8 cellular contexts compared by ENCODE assay signal in the genomic region with DNA sequence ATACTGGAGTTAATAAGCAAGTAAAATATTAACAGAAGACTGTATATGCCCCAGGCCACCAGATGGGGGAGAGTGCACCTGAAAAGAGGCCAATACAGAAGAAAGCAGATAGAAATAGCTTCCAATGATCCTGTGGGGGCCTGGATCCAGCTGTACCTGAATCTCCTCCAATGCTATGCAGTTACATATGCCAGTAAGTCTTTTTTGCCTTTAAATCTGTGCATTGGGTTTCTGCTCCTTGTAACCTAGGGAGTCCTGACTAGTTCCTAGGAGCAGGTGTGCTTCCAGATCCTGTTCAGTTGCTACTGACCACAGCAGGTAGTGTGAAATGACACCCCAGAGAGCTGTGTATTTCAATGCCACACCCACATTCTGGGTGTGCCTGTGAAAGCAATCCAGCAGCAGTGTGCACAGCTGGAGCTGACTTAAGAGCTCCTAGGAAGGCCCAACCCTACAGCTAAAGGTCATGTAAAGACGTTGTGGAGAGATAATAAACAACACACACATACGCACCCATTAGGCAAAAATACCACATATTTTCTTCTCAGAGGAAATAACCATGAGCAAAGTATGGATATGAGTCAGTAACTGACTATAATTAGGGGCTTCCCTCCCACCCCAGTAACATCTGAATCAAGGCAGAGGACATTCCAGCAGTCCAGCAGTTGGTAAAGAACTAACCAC.
DNase-seq lines count a peak whose midpoint lies in the region; ATAC-seq, FAIRE-seq and TF ChIP-seq lines count a peak whose summit lies in the region.

No MANE protein-coding gene starts in this region.

- H2BK12ac ChIP-seq in neuronal stem cell (ENCODE audit: low read length) = no peak overlapping the region

- TF ChIP-seq CTCF in fibroblast of mammary gland (conservative IDR thresholded peaks at IDR 0.05; ENCODE audit: control insufficient read depth, insufficient read depth, low read depth, low read length) = peak; percentile 15

- H3K18ac ChIP-seq in neuronal stem cell (ENCODE audit: low read length) = no peak overlapping the region

- no CpG with 5 or more reads among the region's 2 CpGs for WGBS in neuronal stem cell (ENCODE audit: extremely low coverage in 2 of 2, insufficient read length in 2 of 2, insufficient replicate concordance in 1 of 2), 2 donors

- H2BK5ac ChIP-seq in neuronal stem cell (ENCODE audit: low read length) = no peak overlapping the region

- H3K14ac ChIP-seq in neuronal stem cell (ENCODE audit: low read length) = no peak overlapping the region

- no peaks in the 10 kb centered on the region for H3K27me3 ChIP-seq in neuronal stem cell (ENCODE audit: control insufficient read depth in 3 of 3, insufficient read depth in 3 of 3, low read depth in 1 of 3, low read length in 3 of 3)

- H2AK5ac ChIP-seq in neuronal stem cell (ENCODE audit: low read depth, low read length) = no peak overlapping the region

- no peak overlapping the region for H4K91ac ChIP-seq in neuronal stem cell (ENCODE audit: low read depth, low read length, poor library complexity)

- H3K23ac ChIP-seq in neuronal stem cell (ENCODE audit: low read depth, low read length, poor library complexity) = no peak overlapping the region

- H4K8ac ChIP-seq in neuronal stem cell (ENCODE audit: low read depth, low read length) = no peak overlapping the region

- no peaks in the 10 kb centered on the region for H3K36me3 ChIP-seq in neuronal stem cell (replicated peaks in 1 of 2; ENCODE audit: control insufficient read depth in 2 of 2, insufficient read depth in 2 of 2, low read length in 2 of 2)

- DNase-seq in COR-L47 (lab: John Stamatoyannopoulos, UW) (peak; percentile 39), RCC 7860 (ENCODE audit: low spot score) (peak; percentile 85), fibroblast of mammary gland (ENCODE audit: low read depth) (peak; percentile 99), neuronal stem cell (ENCODE audit: low spot score) (no peak), cerebellar cortex (ENCODE audit: low spot score) (no peak), mesenteric fat pad (ENCODE audit: low spot score) (no peak)

- no peak overlapping the region for H3K4me2 ChIP-seq in neuronal stem cell (ENCODE audit: insufficient read depth, low read length, poor library complexity, severe bottlenecking)

- H2BK15ac ChIP-seq in neuronal stem cell (ENCODE audit: low read length) = no peak overlapping the region

- H3K4me1 ChIP-seq in neuronal stem cell (ENCODE audit: control insufficient read depth in 2 of 2, insufficient read depth in 1 of 2, low read depth in 1 of 2, low read length in 2 of 2) = peaks cover 0 to 5% of the 10 kb centered on the region in 2 donors

- no peak overlapping the region for H2AFZ ChIP-seq in neuronal stem cell (ENCODE audit: low read length)

- ATAC-seq in GM18861 (IDR thresholded peaks at IDR 0.05; ENCODE audit: unreplicated experiment) (peak; percentile 90), HG02981 (IDR thresholded peaks at IDR 0.05; ENCODE audit: unreplicated experiment) (peak; percentile 90)

- H3K9ac ChIP-seq in neuronal stem cell (ENCODE audit: low read depth, low read length, poor library complexity) = no peak overlapping the region

- no peak overlapping the region for H3K4ac ChIP-seq in neuronal stem cell (ENCODE audit: low read length)

- no peaks in the 10 kb centered on the region for H3K79me1 ChIP-seq in neuronal stem cell (ENCODE audit: low read depth, low read length)

- H2BK120ac ChIP-seq in neuronal stem cell (ENCODE audit: low read depth, low read length) = no peak overlapping the region

- H3K4me3 ChIP-seq in fibroblast of mammary gland (ENCODE audit: control insufficient read depth, low read depth, low read length) (no peak overlapping the region), neuronal stem cell (ENCODE audit: low read length in 2 of 2) (no peak overlapping the region)

- H3K9me3 ChIP-seq in neuronal stem cell (replicated peaks in 1 of 2; ENCODE audit: control insufficient read depth in 2 of 2, insufficient read depth in 1 of 2, low read depth in 1 of 2, low read length in 2 of 2) = peaks cover 0 to 5% of the 10 kb centered on the region in 2 donors

- peak; percentile 35 for FAIRE-seq in RCC 7860 (lab: Jason Lieb, UNC)

- H3K27ac ChIP-seq in neuronal stem cell (replicated peaks; ENCODE audit: low read length) = no peak overlapping the region

Comparison
In these comparisons a context has a peak if more than half of its experiments do, and no peak if none do; other contexts are left out.
1. DNase-seq: peak in COR-L47 (single experiment), RCC 7860 (single experiment) and fibroblast of mammary gland (single experiment); none in neuronal stem cell (single experiment), cerebellar cortex (single experiment) and mesenteric fat pad (single experiment).